9 cellular contexts compared by ENCODE assay signal in genomic region chr4:153485860-153486259, GRCh38. TPM values are rescaled to one million over a fixed set of nuclear protein-coding genes. Genes with fewer than 3 reads are reported as not detected.
A peak's percentile ranks its signal among the peaks of the same experiment; 100 is the strongest.
DNase-seq lines count a peak whose midpoint lies in the region; ATAC-seq, FAIRE-seq and TF ChIP-seq lines count a peak whose summit lies in the region.
"Had no signal": no experiment of that assay in that cellular context is flagged by ENCODE, and none has a peak within 500 bp of the region (broad histone marks: within the 10 kb centered on the region; RNA-seq: fewer than 3 reads in every experiment).

No MANE protein-coding gene starts in this region.

- H3K4me1 Mint-ChIP-seq in activated naive CD8-positive, alpha-beta T cell treated with anti-CD3 and anti-CD28 coated beads, Interleukin-2, amount 10 ng/mL, durations not matched to agents 7 days and 5 days: peaks cover 69% of the 10 kb centered on the region
- peaks cover 60 to 68% of the 10 kb centered on the region in 2 donors for H3K4me1 Mint-ChIP-seq in natural killer cell

- H3K27ac ChIP-seq in BLaER1 treated with 17β-estradiol and CSF1 and Interleukin-3, amounts not matched to agents 10 nM and 100 nM: peak overlapping the region in 7 of 11 experiments; percentile 18 to 93 (median 87); a peak in 13 of 22 replicates

- H3K9me3 ChIP-seq in BLaER1 treated with 17β-estradiol and CSF1 and Interleukin-3, amounts not matched to agents 10 nM and 100 nM (replicated peaks in 1 of 11): no peaks in the 10 kb centered on the region

- peaks cover 81 to 98% (median 91%) of the 10 kb centered on the region in 10 experiments for H3K4me1 ChIP-seq in BLaER1 treated with 17β-estradiol and CSF1 and Interleukin-3, amounts not matched to agents 10 nM and 100 nM

- intact Hi-C loops in natural killer cell (cut with micrococcal nuclease): no loop called here

- no peaks in the 10 kb centered on the region for H3K9me3 Mint-ChIP-seq in activated naive CD8-positive, alpha-beta T cell treated with anti-CD3 and anti-CD28 coated beads, Interleukin-2, amount 10 ng/mL, durations not matched to agents 7 days and 5 days
- H3K9me3 Mint-ChIP-seq in natural killer cell: no peaks in the 10 kb centered on the region

- peaks cover 21% of the 10 kb centered on the region for H3K36me3 Mint-ChIP-seq in activated naive CD8-positive, alpha-beta T cell treated with anti-CD3 and anti-CD28 coated beads, Interleukin-2, amount 10 ng/mL, durations not matched to agents 7 days and 5 days
- no peaks in the 10 kb centered on the region for H3K36me3 Mint-ChIP-seq in natural killer cell

- H3K27ac Mint-ChIP-seq in activated naive CD8-positive, alpha-beta T cell treated with anti-CD3 and anti-CD28 coated beads, Interleukin-2, amount 10 ng/mL, durations not matched to agents 7 days and 5 days: peak overlapping the region; percentile 95
- peak overlapping the region; percentile 89 to 95 for H3K27ac Mint-ChIP-seq in natural killer cell

- H3K9ac ChIP-seq in BLaER1 treated with 17β-estradiol and CSF1 and Interleukin-3, amounts not matched to agents 10 nM and 100 nM: peak overlapping the region in 7 of 11 experiments; percentile 5 to 85 (median 82); a peak in 9 of 22 replicates

- POLR2A ChIA-PET in activated naive CD8-positive, alpha-beta T cell treated with anti-CD3 and anti-CD28 coated beads, Interleukin-2, amount 10 ng/mL, durations not matched to agents 7 days and 5 days (lab: Charles Lee): interaction anchor here (0.7 to 6.9 kb wide), 7 partner anchors 9 to 59 kb away, joined by 3 to 72 read pairs (median 3); partner anchors contain the start of gene TMEM131L

- peak overlapping the region in 2 of 10 experiments; percentile 14 to 68; a peak in 2 of 20 replicates for H3K4me3 ChIP-seq in BLaER1 treated with 17β-estradiol and CSF1 and Interleukin-3, amounts not matched to agents 10 nM and 100 nM

- peak overlapping the region; percentile 93 to 99 (median 96); a peak in 21 of 22 replicates for H3K4me2 ChIP-seq in BLaER1 treated with 17β-estradiol and CSF1 and Interleukin-3, amounts not matched to agents 10 nM and 100 nM

- H3K36me3 ChIP-seq in BLaER1 treated with 17β-estradiol and CSF1 and Interleukin-3, amounts not matched to agents 10 nM and 100 nM: peaks cover 0 to 39% (median 9%) of the 10 kb centered on the region in 11 experiments; a peak in 12 of 22 replicates

- no peak for ATAC-seq in activated naive CD8-positive, alpha-beta T cell treated with anti-CD3 and anti-CD28 coated beads, Interleukin-2, amount 10 ng/mL, durations not matched to agents 7 days and 5 days (ENCODE audit: low read depth)
- no peak for ATAC-seq in natural killer cell
- no peak for ATAC-seq in HG02678 (IDR thresholded peaks at IDR 0.05; ENCODE audit: unreplicated experiment)
- no peak for ATAC-seq in HG03342 (IDR thresholded peaks at IDR 0.05; ENCODE audit: unreplicated experiment)

- peak; percentile 68 for FAIRE-seq in GM19239 (lab: Jason Lieb, UNC)

- DNase-seq in GM19239 (ENCODE audit: insufficient read length, low spot score): no peak
- no peak for DNase-seq in activated naive CD8-positive, alpha-beta T cell treated with anti-CD3 and anti-CD28 coated beads, Interleukin-2, amount 10 ng/mL, durations not matched to agents 7 days and 5 days
- no peak for DNase-seq in natural killer cell
- DNase-seq in NCI-H226: no peak
- DNase-seq in NK-92 (lab: John Stamatoyannopoulos, UW; ENCODE audit: unreplicated experiment): no peak
- DNase-seq: activated CD4-positive, alpha-beta T cell treated with anti-CD3 and anti-CD28 coated beads, Interleukin-2, amount 50 U/mL, for 1 hour had no signal

- H3K4me3 Mint-ChIP-seq in activated naive CD8-positive, alpha-beta T cell treated with anti-CD3 and anti-CD28 coated beads, Interleukin-2, amount 10 ng/mL, durations not matched to agents 7 days and 5 days: no peak overlapping the region
- H3K4me3 Mint-ChIP-seq in natural killer cell: peak overlapping the region; percentile 38

- H3K27me3 Mint-ChIP-seq in activated naive CD8-positive, alpha-beta T cell treated with anti-CD3 and anti-CD28 coated beads, Interleukin-2, amount 10 ng/mL, durations not matched to agents 7 days and 5 days: no peaks in the 10 kb centered on the region
- peaks cover 0 to 5% of the 10 kb centered on the region in 2 donors for H3K27me3 Mint-ChIP-seq in natural killer cell (ENCODE audit: low read depth in 2 of 2)

- H4K20me1 ChIP-seq in BLaER1 treated with 17β-estradiol and CSF1 and Interleukin-3, amounts not matched to agents 10 nM and 100 nM: peaks cover 0 to 88% (median 60%) of the 10 kb centered on the region in 11 experiments; a peak in 21 of 22 replicates

- H3K27me3 ChIP-seq in BLaER1 treated with 17β-estradiol and CSF1 and Interleukin-3, amounts not matched to agents 10 nM and 100 nM: no peaks in the 10 kb centered on the region

- no peak for TF ChIP-seq CTCF in natural killer cell (IDR thresholded peaks at IDR 0.05)

RNA-seq across cellular contexts. Expression of gene TMEM131L, which starts 19.7 kb away (rescaled TPM):
- 10 to 100 TPM; 51.8 to 57.2 TPM for total RNA-seq in activated naive CD8-positive, alpha-beta T cell treated with anti-CD3 and anti-CD28 coated beads, Interleukin-2, amount 10 ng/mL, durations not matched to agents 7 days and 5 days
- 100 to 1,000 TPM in 1 of 3 donors, 10 to 100 TPM in 2; 67.8 to 105 (median 71.1) TPM for total RNA-seq in natural killer cell
